In genomic region chr13:113939129-113939904, GRCh38 we compare ENCODE assay signal across 1 cellular context.
TF ChIP-seq lines count a peak whose summit lies in the region.

No MANE protein-coding gene starts in this region.

TF ChIP-seq in K562, 482 proteins besides CTCF, POLR2A, EP300 and RAD21 (continued from another document):
- TF ChIP-seq MGA (IDR thresholded peaks at IDR 0.05) (peak; percentile 37; the same call in 1 of the 2 replicates), ZNF507 (tag; conservative IDR thresholded peaks at IDR 0.05) (no peak), ZKSCAN8 (CRISPR knock-in tag; IDR thresholded peaks at IDR 0.05) (no peak), GATAD2A (IDR thresholded peaks at IDR 0.05) (no peak), CHCHD3 (CRISPR knock-in tag; IDR thresholded peaks at IDR 0.05) (no peak), RBM34 (IDR thresholded peaks at IDR 0.05; ENCODE audit: borderline replicate concordance, insufficient read depth, low read length) (no peak), ILK (tag; IDR thresholded peaks at IDR 0.05; ENCODE audit: borderline replicate concordance, low read depth) (no peak), CEBPZ (IDR thresholded peaks at IDR 0.05; ENCODE audit: borderline replicate concordance, low read depth, low read length) (no peak), TCF15 (CRISPR knock-in tag; IDR thresholded peaks at IDR 0.05) (no peak), L3MBTL2 (IDR thresholded peaks at IDR 0.05) (0 out of 2 replicates have a peak, but pooled peaks have one; percentile 8), MAX (CRISPR knock-in tag; IDR thresholded peaks at IDR 0.05) (peak; percentile 46), PHF8 (IDR thresholded peaks at IDR 0.05; ENCODE audit: borderline replicate concordance, low read length) (no peak), NCOA1 (IDR thresholded peaks at IDR 0.05; ENCODE audit: low read depth) (no peak), KDM2B (CRISPR knock-in tag; IDR thresholded peaks at IDR 0.05) (no peak), TEAD2 (tag; IDR thresholded peaks at IDR 0.05) (no peak), ATF1 (CRISPR knock-in tag; IDR thresholded peaks at IDR 0.05) (no peak), ATF1 (tag; IDR thresholded peaks at IDR 0.05) (no peak), ZNF280B (CRISPR knock-in tag; IDR thresholded peaks at IDR 0.05) (no peak), SLC30A9 (CRISPR knock-in tag; IDR thresholded peaks at IDR 0.05) (no peak), ZNF696 (CRISPR knock-in tag; conservative IDR thresholded peaks at IDR 0.05) (no peak), ZC3H8 (IDR thresholded peaks at IDR 0.05) (no peak), RFX5 (IDR thresholded peaks at IDR 0.05; ENCODE audit: low read depth, low read length) (no peak), PTTG1 (tag; IDR thresholded peaks at IDR 0.05; ENCODE audit: low read depth) (no peak), ZNF263 (CRISPR knock-in tag; IDR thresholded peaks at IDR 0.05; ENCODE audit: borderline replicate concordance) (peak; percentile 68), ZNF589 (CRISPR knock-in tag; IDR thresholded peaks at IDR 0.05; ENCODE audit: low read depth) (no peak), HNRNPUL1 (IDR thresholded peaks at IDR 0.05; ENCODE audit: low read length) (no peak), RBFOX2 (IDR thresholded peaks at IDR 0.05; ENCODE audit: low read depth, low read length) (no peak), MCM7 (IDR thresholded peaks at IDR 0.05) (no peak), ZNF431 (CRISPR knock-in tag; IDR thresholded peaks at IDR 0.05) (no peak), TCF7 (IDR thresholded peaks at IDR 0.05; ENCODE audit: borderline replicate concordance) (no peak), BMI1 (IDR thresholded peaks at IDR 0.05; ENCODE audit: low read length) (no peak), HDAC1 (IDR thresholded peaks at IDR 0.05) (no peak), ZFP36 (IDR thresholded peaks at IDR 0.05; ENCODE audit: low read depth, low read length, partially characterized antibody) (peak; percentile 61), MNT (conservative IDR thresholded peaks at IDR 0.05) (0 out of 4 replicates have a peak, but pooled peaks of 1 of the 2 experiments have one; percentile 25), ADNP (tag; IDR thresholded peaks at IDR 0.05) (no peak), HNRNPH1 (optimal IDR thresholded peaks at IDR 0.05; ENCODE audit: low read depth, low read length) (no peak)
- TF ChIP-seq, protein P1, sequence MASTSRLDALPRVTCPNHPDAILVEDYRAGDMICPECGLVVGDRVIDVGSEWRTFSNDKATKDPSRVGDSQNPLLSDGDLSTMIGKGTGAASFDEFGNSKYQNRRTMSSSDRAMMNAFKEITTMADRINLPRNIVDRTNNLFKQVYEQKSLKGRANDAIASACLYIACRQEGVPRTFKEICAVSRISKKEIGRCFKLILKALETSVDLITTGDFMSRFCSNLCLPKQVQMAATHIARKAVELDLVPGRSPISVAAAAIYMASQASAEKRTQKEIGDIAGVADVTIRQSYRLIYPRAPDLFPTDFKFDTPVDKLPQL (IDR thresholded peaks at IDR 0.05; ENCODE audit: extremely low read depth, insufficient read length) = no peak
- TF ChIP-seq, protein P2, sequence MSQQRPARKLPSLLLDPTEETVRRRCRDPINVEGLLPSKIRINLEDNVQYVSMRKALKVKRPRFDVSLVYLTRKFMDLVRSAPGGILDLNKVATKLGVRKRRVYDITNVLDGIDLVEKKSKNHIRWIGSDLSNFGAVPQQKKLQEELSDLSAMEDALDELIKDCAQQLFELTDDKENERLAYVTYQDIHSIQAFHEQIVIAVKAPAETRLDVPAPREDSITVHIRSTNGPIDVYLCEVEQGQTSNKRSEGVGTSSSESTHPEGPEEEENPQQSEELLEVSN (IDR thresholded peaks at IDR 0.05; ENCODE audit: borderline replicate concordance in 1 of 2, extremely low read depth in 1 of 2, insufficient read depth in 1 of 2, insufficient read length in 1 of 2, low read depth in 1 of 2, low read length in 1 of 2, poor library complexity in 1 of 2, severe bottlenecking in 1 of 2) = peak; percentile 62 to 75
